Comparison of ENCODE assay signal across 9 cellular contexts in genomic region chr16:82031116-82032084, GRCh38. TPM values are rescaled to one million over a fixed set of nuclear protein-coding genes. Genes with fewer than 3 reads are reported as not detected.
A peak's percentile ranks its signal among the peaks of the same experiment; 100 is the strongest.
DNase-seq lines count a peak whose midpoint lies in the region; ATAC-seq and TF ChIP-seq lines count a peak whose summit lies in the region.
"Had no signal": no experiment of that assay in that cellular context is flagged by ENCODE, and none has a peak within 500 bp of the region (broad histone marks: within the 10 kb centered on the region; RNA-seq: fewer than 3 reads in every experiment).

No MANE protein-coding gene starts in this region.

- H3K27ac ChIP-seq in brain microvascular endothelial cell = no peak overlapping the region
- H3K27ac ChIP-seq: BLaER1 had no signal

- no peak for ATAC-seq in stimulated activated naive CD8-positive, alpha-beta T cell treated with anti-CD3 and anti-CD28 coated beads, Interleukin-15, Interleukin-2, amounts not matched to agents 100 U/mL and 50 U/mL, for 24 hours

- DNase-seq in NCI-H1417 (lab: John Stamatoyannopoulos, UW) (peak; percentile 5 to 65 (median 46)), NCI-H1417 treated with DMSO at 0.1 percent for 48 hours (lab: John Stamatoyannopoulos, UW) (no peak), NCI-H146 (lab: John Stamatoyannopoulos, UW) (peak; percentile 29), brain microvascular endothelial cell (peak; percentile 50), myocyte (ENCODE audit: low read depth) (peak; percentile 81), activated gamma-delta T cell (lab: John Stamatoyannopoulos, UW) (no peak)
- no peak for DNase-seq in activated CD8-positive, alpha-beta memory T cell treated with anti-CD3 and anti-CD28 coated beads for 24 hours
- no peak for DNase-seq in stimulated activated naive CD8-positive, alpha-beta T cell treated with anti-CD3 and anti-CD28 coated beads, Interleukin-15, Interleukin-2, amounts not matched to agents 100 U/mL and 50 U/mL, for 24 hours

- H3K36me3 ChIP-seq in brain microvascular endothelial cell (replicated peaks) = no peaks in the 10 kb centered on the region
- H3K36me3 ChIP-seq: BLaER1 had no signal

- TF ChIP-seq CTCF in brain microvascular endothelial cell (IDR thresholded peaks at IDR 0.05; ENCODE audit: low read depth, low read length, missing control alignments) = peak; percentile 67

- H3K27me3 ChIP-seq in brain microvascular endothelial cell (replicated peaks) = no peaks in the 10 kb centered on the region
- H3K27me3 ChIP-seq: BLaER1 had no signal

- H3K4me3 ChIP-seq in brain microvascular endothelial cell (ENCODE audit: low read depth, low read length) = no peak overlapping the region
- H3K4me3 ChIP-seq: BLaER1 had no signal

- in situ Hi-C loops in brain microvascular endothelial cell (cut with HindIII; ENCODE audit: low pct_ligation_motif_present, low sequenced_read_pairs) = no loop called here

RNA-seq across cellular contexts. Expression of gene HSD17B2, which starts 3.7 kb away (rescaled TPM):
- total RNA-seq in myocyte = 4.1 and 6.0 TPM in 2 replicates
- 10.9 TPM for polyA plus RNA-seq in myocyte (2012)

RNA-seq across cellular contexts. Expression of gene SDR42E1, which starts 20.1 kb away (rescaled TPM):
- 0.62 and 1.0 TPM in 2 replicates for total RNA-seq in myocyte
- 1.2 TPM for polyA plus RNA-seq in myocyte (2012)

Comparison
In these comparisons a context has a peak if more than half of its experiments do, and no peak if none do; other contexts are left out.
1. DNase-seq: peak in NCI-H1417 (3 of 3), NCI-H146 (single experiment), brain microvascular endothelial cell (single experiment) and myocyte (single experiment); none in NCI-H1417 treated with DMSO at 0.1 percent for 48 hours (single experiment), activated CD8-positive, alpha-beta memory T cell treated with anti-CD3 and anti-CD28 coated beads for 24 hours (single experiment), activated gamma-delta T cell (single experiment) and stimulated activated naive CD8-positive, alpha-beta T cell treated with anti-CD3 and anti-CD28 coated beads, Interleukin-15, Interleukin-2, amounts not matched to agents 100 U/mL and 50 U/mL, for 24 hours (single experiment).